25 cellular contexts compared by ENCODE assay signal in genomic region chr11:57874981-57875380, GRCh38.
DNase-seq lines count a peak whose midpoint lies in the region; ATAC-seq, FAIRE-seq and TF ChIP-seq lines count a peak whose summit lies in the region.
"Had no signal": no experiment of that assay in that cellular context is flagged by ENCODE, and none has a peak within 500 bp of the region (broad histone marks: within the 10 kb centered on the region; RNA-seq: fewer than 3 reads in every experiment).

No MANE protein-coding gene starts in this region.

- H3K4me3 ChIP-seq in A673 (ENCODE audit: low read depth, low read length, poor library complexity, severe bottlenecking) (no peak overlapping the region), GM23338 (no peak overlapping the region), H1 (ENCODE audit: extremely low read depth in 1 of 4, insufficient read depth in 2 of 4, low read depth in 3 of 4, low read length in 4 of 4) (no peak overlapping the region)
- H3K4me3 ChIP-seq: BLaER1, GM12878, SK-N-MC had no signal

- H3K79me2 ChIP-seq in GM23338 (replicated peaks; ENCODE audit: insufficient read depth) (no peaks in the 10 kb centered on the region), H1 (ENCODE audit: control insufficient read depth in 1 of 2, insufficient read depth in 2 of 2, low read length in 2 of 2) (no peaks in the 10 kb centered on the region)

- no peak overlapping the region for H2BK20ac ChIP-seq in H1 (ENCODE audit: low read length)

- 0 out of 2 replicates have a peak overlapping the region, but pooled peaks have one; percentile 24 for H3K18ac ChIP-seq in H1 (ENCODE audit: extremely low read depth, low read length)

- H3K36me3 Mint-ChIP-seq in GM23338 (ENCODE audit: low read depth), result no peaks in the 10 kb centered on the region
- H3K36me3 Mint-ChIP-seq in activated T-cell treated with anti-CD3 and anti-CD28 coated beads, Interleukin-2, amount 50 U/mL, for 24 hours (ENCODE audit: low read depth), result no peaks in the 10 kb centered on the region
- H3K36me3 Mint-ChIP-seq: CD4-positive, CD25-positive, alpha-beta regulatory T cell had no signal

- no peak overlapping the region for H3K4ac ChIP-seq in H1 (replicated peaks; ENCODE audit: insufficient read length, low read depth, low read length)

- H3K4me1 Mint-ChIP-seq in GM23338, result peaks cover 3% of the 10 kb centered on the region; the same call in 2 of the 3 replicates
- H3K4me1 Mint-ChIP-seq in activated T-cell treated with anti-CD3 and anti-CD28 coated beads, Interleukin-2, amount 50 U/mL, for 24 hours (ENCODE audit: low read depth), result no peaks in the 10 kb centered on the region
- H3K4me1 Mint-ChIP-seq: CD4-positive, CD25-positive, alpha-beta regulatory T cell had no signal

- 0 out of 2 replicates have a peak overlapping the region, but pooled peaks have one; percentile 47 for H2BK15ac ChIP-seq in H1 (ENCODE audit: low read length)

- TF ChIP-seq CTCF in A673 (conservative IDR thresholded peaks at IDR 0.05; ENCODE audit: low read depth, low read length), result no peak
- no peak for TF ChIP-seq CTCF in GM23338 (conservative IDR thresholded peaks at IDR 0.05; ENCODE audit: low read depth in 2 of 2)
- TF ChIP-seq CTCF in H1 (IDR thresholded peaks at IDR 0.05; ENCODE audit: control extremely low read depth in 1 of 3, insufficient read depth in 1 of 3, low read depth in 1 of 3, low read length in 3 of 3), result no peak
- TF ChIP-seq CTCF in omental fat pad (IDR thresholded peaks at IDR 0.05), result no peak

- H3K27me3 ChIP-seq in A673 (replicated peaks; ENCODE audit: insufficient read depth, low read depth, low read length, poor library complexity), result peaks cover 5% of the 10 kb centered on the region
- H3K27me3 ChIP-seq in GM23338 (ENCODE audit: insufficient read depth), result no peaks in the 10 kb centered on the region
- no peaks in the 10 kb centered on the region; a peak in 1 of 7 replicates for H3K27me3 ChIP-seq in H1 (replicated peaks in 1 of 4; ENCODE audit: control insufficient read depth in 3 of 4, extremely low read depth in 1 of 4, insufficient read depth in 3 of 4, low read length in 3 of 4)
- H3K27me3 ChIP-seq: BLaER1 had no signal

- no peaks in the 10 kb centered on the region for H3K9me3 Mint-ChIP-seq in GM23338
- H3K9me3 Mint-ChIP-seq in activated T-cell treated with anti-CD3 and anti-CD28 coated beads, Interleukin-2, amount 50 U/mL, for 24 hours, result no peaks in the 10 kb centered on the region
- H3K9me3 Mint-ChIP-seq: CD4-positive, CD25-positive, alpha-beta regulatory T cell had no signal

- TF ChIP-seq POLR2A in H1 (IDR thresholded peaks at IDR 0.05; ENCODE audit: control extremely low read depth in 1 of 2, low read depth in 2 of 2, low read length in 2 of 2), result no peak

- no peaks in the 10 kb centered on the region for H3K79me1 ChIP-seq in H1 (ENCODE audit: low read depth, low read length)

- no peak overlapping the region for H3K23ac ChIP-seq in H1 (ENCODE audit: insufficient read length)

- H4K8ac ChIP-seq in H1 (ENCODE audit: extremely low read depth, insufficient read depth, low read length), result no peak overlapping the region

- no peak overlapping the region for H4K5ac ChIP-seq in H1 (ENCODE audit: insufficient read length, low read depth, low read length)

- H3K27me3 Mint-ChIP-seq in GM23338 (ENCODE audit: insufficient read depth, low read depth, poor library complexity), result no peaks in the 10 kb centered on the region
- peaks cover 9% of the 10 kb centered on the region for H3K27me3 Mint-ChIP-seq in activated T-cell treated with anti-CD3 and anti-CD28 coated beads, Interleukin-2, amount 50 U/mL, for 24 hours

- no peak overlapping the region for H2AK5ac ChIP-seq in H1 (ENCODE audit: low read depth, low read length)

- CTCF ChIA-PET in A673 (lab: Charles Lee) (no interaction called here), H1 (lab: Charles Lee; ENCODE audit: partially characterized antibody) (interaction anchor here (0.7 kb wide), 1 partner anchor 263 kb away, joined by 3 read pairs; no protein-coding TSS in a partner anchor)

- no peak overlapping the region for H2BK120ac ChIP-seq in H1 (replicated peaks; ENCODE audit: low read depth, low read length)

- H2BK5ac ChIP-seq in H1 (ENCODE audit: low read depth, low read length), result no peak overlapping the region

- H3K4me3 Mint-ChIP-seq in GM23338, result no peak overlapping the region
- no peak overlapping the region for H3K4me3 Mint-ChIP-seq in activated T-cell treated with anti-CD3 and anti-CD28 coated beads, Interleukin-2, amount 50 U/mL, for 24 hours
- H3K4me3 Mint-ChIP-seq: CD4-positive, CD25-positive, alpha-beta regulatory T cell had no signal

- H2AFZ ChIP-seq in GM23338 (no peak overlapping the region), H1 (ENCODE audit: low read length) (peak overlapping the region; percentile 66; the same call in 1 of the 2 replicates)

- no peaks in the 10 kb centered on the region for H4K20me1 ChIP-seq in GM23338 (replicated peaks; ENCODE audit: insufficient read depth)
- no peaks in the 10 kb centered on the region for H4K20me1 ChIP-seq in H1 (replicated peaks in 1 of 2; ENCODE audit: control insufficient read depth in 1 of 2, insufficient read depth in 2 of 2, low read length in 2 of 2)
- H4K20me1 ChIP-seq: BLaER1 had no signal

- no peaks in the 10 kb centered on the region for H3K4me1 ChIP-seq in A673 (ENCODE audit: insufficient read depth, low read length, poor library complexity, severe bottlenecking)
- H3K4me1 ChIP-seq in GM23338 (ENCODE audit: insufficient read depth), result no peaks in the 10 kb centered on the region; the same call in 1 of the 2 replicates
- H3K4me1 ChIP-seq in H1 (replicated peaks in 1 of 4; ENCODE audit: control insufficient read depth in 3 of 4, insufficient read depth in 4 of 4, low read length in 3 of 4), result no peaks in the 10 kb centered on the region
- H3K4me1 ChIP-seq: BLaER1 had no signal

- BruUV-seq in A673 (replicated peaks; lab: Mats Ljungman, UMichigan), result no TSS peak

- peaks cover 9% of the 10 kb centered on the region; the same call in 1 of the 2 replicates for H3K9me2 ChIP-seq in GM23338 (ENCODE audit: insufficient read depth)

- WGBS in H1 (ENCODE audit: extremely low coverage in 1 of 2, insufficient coverage in 1 of 2, insufficient read length in 1 of 2, insufficient replicate concordance in 2 of 2, low coverage in 1 of 2, low lambda C conversion rate in 2 of 2, missing lambda C conversion rate in 1 of 2), 2 experiments, result 85% methylated on average over 10 of the region's 10 CpGs; no CpG with 5 or more reads in 1 of the 2 experiments

- H3K9me3 ChIP-seq in A673 (ENCODE audit: low read depth, low read length, poor library complexity, severe bottlenecking), result no peaks in the 10 kb centered on the region
- H3K9me3 ChIP-seq in H1 (ENCODE audit: insufficient read depth in 2 of 2, low read depth in 1 of 2, low read length in 1 of 2), result no peaks in the 10 kb centered on the region
- H3K9me3 ChIP-seq: BLaER1 had no signal

- H3K4me2 ChIP-seq in GM23338 (no peak overlapping the region), H1 (ENCODE audit: insufficient read depth in 1 of 2, low read depth in 2 of 2, low read length in 2 of 2) (no peak overlapping the region)
- H3K4me2 ChIP-seq: BLaER1 had no signal

- ATAC-seq in GM23338, result no peak
- ATAC-seq in sciatic nerve, result peak; percentile 30
- ATAC-seq in GM18861 (IDR thresholded peaks at IDR 0.05; ENCODE audit: unreplicated experiment), result no peak
- ATAC-seq in omental fat pad (ENCODE audit: low FRiP score), result no peak
- ATAC-seq: GM12878, HCT116 had no signal

- H4K91ac ChIP-seq in H1 (replicated peaks; ENCODE audit: insufficient read length, low read length), result no peak overlapping the region

- H3F3A ChIP-seq in GM23338 (replicated peaks; ENCODE audit: low read depth), result no peaks in the 10 kb centered on the region

- no peaks in the 10 kb centered on the region for H3K36me3 ChIP-seq in A673 (ENCODE audit: insufficient read depth, low read length, poor library complexity, severe bottlenecking)
- no peaks in the 10 kb centered on the region for H3K36me3 ChIP-seq in GM23338 (ENCODE audit: insufficient read depth)
- no peaks in the 10 kb centered on the region for H3K36me3 ChIP-seq in H1 (ENCODE audit: control insufficient read depth in 2 of 4, insufficient read depth in 4 of 4, low read length in 3 of 4)
- H3K36me3 ChIP-seq: BLaER1 had no signal

- DNase-seq in A673 (ENCODE audit: low spot score) (peak; percentile 8), GM23338 (ENCODE audit: low spot score) (peak; percentile 11), H1 (ENCODE audit: low read depth in 1 of 2, low spot score in 2 of 2) (no peak), sciatic nerve (ENCODE audit: low spot score) (no peak), omental fat pad (ENCODE audit: low spot score) (no peak)
- no peak for DNase-seq in activated T-cell treated with anti-CD3 and anti-CD28 coated beads, Interleukin-2, amount 50 U/mL, for 24 hours
- DNase-seq: CD4-positive, CD25-positive, alpha-beta regulatory T cell; DMS53; GDM1; Karpas-422; NCI-H1092; NCI-H1417 treated with DMSO at 0.1 percent for 48 hours; NCI-H1694 treated with DMSO at 0.1 percent for 48 hours; NCI-H2081; NCI-H226; NCI-H510A; NCI-H69; SHP77 treated with DMSO at 0.1 percent for 48 hours had no signal

- H3K56ac ChIP-seq in H1 (replicated peaks; ENCODE audit: insufficient read length, low read depth, low read length), result no peak overlapping the region

- no peak for FAIRE-seq in H1 (lab: Jason Lieb, UNC)
- FAIRE-seq: D721Med, GM12878 had no signal

- no peak overlapping the region for H3K27ac ChIP-seq in A673 (ENCODE audit: low read depth, low read length, poor library complexity, severe bottlenecking)
- H3K27ac ChIP-seq in GM23338 (ENCODE audit: low read depth), result no peak overlapping the region
- no peak overlapping the region for H3K27ac ChIP-seq in H1 (ENCODE audit: low read depth, low read length)
- H3K27ac ChIP-seq: BLaER1, HL-60, SK-N-MC had no signal

- no peak overlapping the region for H3K14ac ChIP-seq in H1 (ENCODE audit: insufficient read length)

- no peak overlapping the region for H3K9ac ChIP-seq in H1 (replicated peaks in 1 of 4; ENCODE audit: extremely low read depth in 1 of 4, low read depth in 3 of 4, low read length in 3 of 4)
- H3K9ac ChIP-seq: BLaER1 had no signal

- no peak overlapping the region for H3K27ac Mint-ChIP-seq in GM23338
- H3K27ac Mint-ChIP-seq in activated T-cell treated with anti-CD3 and anti-CD28 coated beads, Interleukin-2, amount 50 U/mL, for 24 hours, result no peak overlapping the region
- H3K27ac Mint-ChIP-seq: CD4-positive, CD25-positive, alpha-beta regulatory T cell had no signal

- no peak for TF ChIP-seq EP300 in H1 (IDR thresholded peaks at IDR 0.05; ENCODE audit: borderline replicate concordance in 1 of 2, low read depth in 2 of 2, low read length in 2 of 2)

- no peak overlapping the region for H2BK12ac ChIP-seq in H1 (ENCODE audit: low read depth, low read length)

- H3K23me2 ChIP-seq in H1 (ENCODE audit: low read depth, low read length), result no peaks in the 10 kb centered on the region

- POLR2A ChIA-PET in A673 (lab: Charles Lee; ENCODE audit: low non-redundant PET) (no interaction called here), H1 (lab: Charles Lee; ENCODE audit: partially characterized antibody) (no interaction called here)

- no peak for TF ChIP-seq RAD21 in H1 (IDR thresholded peaks at IDR 0.05 in 1 of 2, conservative IDR thresholded peaks at IDR 0.05 in 1 of 2; ENCODE audit: low read depth in 2 of 2, low read length in 2 of 2)

- intact Hi-C loops in A673 (cut with micrococcal nuclease; ENCODE audit: unreplicated experiment), result no loop called here
- intact Hi-C loops in sciatic nerve (cut with DNase I), result no loop called here

TF ChIP-seq in H1, 55 proteins besides CTCF, POLR2A, EP300 and RAD21:
- no peak for TF ChIP-seq YY1 (IDR thresholded peaks at IDR 0.05; ENCODE audit: low read depth, low read length)
TF ChIP-seq in H1: peak in this region for 0.

Comparison
In these comparisons a context has a peak if more than half of its experiments do, and no peak if none do; other contexts are left out.
1. DNase-seq: peak in A673 (single experiment) and GM23338 (single experiment); none in H1 (0 of 2), sciatic nerve (single experiment), activated T-cell treated with anti-CD3 and anti-CD28 coated beads, Interleukin-2, amount 50 U/mL, for 24 hours (single experiment) and omental fat pad (single experiment).